Comparison of ENCODE assay signal across 10 cellular contexts in genomic region chr6:14458669-14459266, GRCh38.
A peak's percentile ranks its signal among the peaks of the same experiment; 100 is the strongest.
DNase-seq lines count a peak whose midpoint lies in the region; ATAC-seq, FAIRE-seq and TF ChIP-seq lines count a peak whose summit lies in the region.
"Had no signal": no experiment of that assay in that cellular context is flagged by ENCODE, and none has a peak within 500 bp of the region (broad histone marks: within the 10 kb centered on the region; RNA-seq: fewer than 3 reads in every experiment).

No MANE protein-coding gene starts in this region.

- H3K27me3 ChIP-seq in sigmoid colon = no peaks in the 10 kb centered on the region
- no peaks in the 10 kb centered on the region for H3K27me3 ChIP-seq in aorta (ENCODE audit: control insufficient read depth in 1 of 2, insufficient read depth in 2 of 2, low read length in 1 of 2)

- peak; percentile 71 for FAIRE-seq in RCC 7860 (lab: Jason Lieb, UNC)

- peak overlapping the region; percentile 3 to 54 (median 28) for H3K27ac ChIP-seq in sigmoid colon
- H3K27ac ChIP-seq in aorta (ENCODE audit: low read depth in 1 of 2, low read length in 2 of 2) = no peak overlapping the region

- H3K4me1 ChIP-seq in sigmoid colon (peaks cover 0 to 29% (median 20%) of the 10 kb centered on the region in 4 donors), aorta (ENCODE audit: control insufficient read depth in 1 of 2, insufficient read depth in 2 of 2, low read length in 2 of 2) (peaks cover 2 to 5% of the 10 kb centered on the region in 2 donors)

- WGBS in sigmoid colon, 2 donors = 78 to 85% methylated on average over 5 of the region's 5 CpGs
- WGBS in aorta, 2 donors = 63 to 65% methylated on average over 5 of the region's 5 CpGs

- TF ChIP-seq CTCF in fibroblast of mammary gland (conservative IDR thresholded peaks at IDR 0.05; ENCODE audit: control insufficient read depth, insufficient read depth, low read depth, low read length) = no peak
- TF ChIP-seq CTCF in sigmoid colon (IDR thresholded peaks at IDR 0.05) = no peak

- intact Hi-C loops in sigmoid colon (cut with DNase I) (no loop called here), aorta (cut with DNase I) (no loop called here)

- TF ChIP-seq POLR2A in sigmoid colon (IDR thresholded peaks at IDR 0.05) = no peak

- no peaks in the 10 kb centered on the region for H3K36me3 ChIP-seq in sigmoid colon
- no peaks in the 10 kb centered on the region for H3K36me3 ChIP-seq in aorta (ENCODE audit: control insufficient read depth in 1 of 2, insufficient read depth in 2 of 2, low read length in 1 of 2)

- H3K4me3 ChIP-seq in fibroblast of mammary gland (ENCODE audit: control insufficient read depth, low read depth, low read length) (no peak overlapping the region), sigmoid colon (no peak overlapping the region), aorta (ENCODE audit: low read length in 2 of 2) (no peak overlapping the region)

- TF ChIP-seq EP300 in sigmoid colon (IDR thresholded peaks at IDR 0.05) = peak in 2 of 4 donors; percentile 26 to 33

- H3K9me3 ChIP-seq in sigmoid colon = no peaks in the 10 kb centered on the region
- no peaks in the 10 kb centered on the region for H3K9me3 ChIP-seq in aorta (ENCODE audit: control insufficient read depth, low read length)

- ATAC-seq in aorta (ENCODE audit: low FRiP score) (no peak), GM21737 (IDR thresholded peaks at IDR 0.05; ENCODE audit: unreplicated experiment) (no peak)

- DNase-seq in H4 (ENCODE audit: low spot score) (peak; percentile 78), RCC 7860 (ENCODE audit: low spot score) (peak; percentile 69), fibroblast of mammary gland (ENCODE audit: low read depth) (peak; percentile 91), sigmoid colon (no peak), aorta (no peak), Ammon's horn (ENCODE audit: low spot score) (no peak)
- no peak for DNase-seq in activated CD8-positive, alpha-beta memory T cell treated with anti-CD3 and anti-CD28 coated beads for 24 hours
- DNase-seq: anterior cingulate cortex, endodermal cell had no signal

Comparison
In these comparisons a context has a peak if more than half of its experiments do, and no peak if none do; other contexts are left out.
1. DNase-seq: peak in H4 (single experiment), RCC 7860 (single experiment) and fibroblast of mammary gland (single experiment); none in sigmoid colon (single experiment), activated CD8-positive, alpha-beta memory T cell treated with anti-CD3 and anti-CD28 coated beads for 24 hours (single experiment), aorta (0 of 2) and Ammon's horn (single experiment).
2. H3K27ac ChIP-seq: peak in sigmoid colon (4 of 4); none in aorta (0 of 2).